In the genomic region with DNA sequence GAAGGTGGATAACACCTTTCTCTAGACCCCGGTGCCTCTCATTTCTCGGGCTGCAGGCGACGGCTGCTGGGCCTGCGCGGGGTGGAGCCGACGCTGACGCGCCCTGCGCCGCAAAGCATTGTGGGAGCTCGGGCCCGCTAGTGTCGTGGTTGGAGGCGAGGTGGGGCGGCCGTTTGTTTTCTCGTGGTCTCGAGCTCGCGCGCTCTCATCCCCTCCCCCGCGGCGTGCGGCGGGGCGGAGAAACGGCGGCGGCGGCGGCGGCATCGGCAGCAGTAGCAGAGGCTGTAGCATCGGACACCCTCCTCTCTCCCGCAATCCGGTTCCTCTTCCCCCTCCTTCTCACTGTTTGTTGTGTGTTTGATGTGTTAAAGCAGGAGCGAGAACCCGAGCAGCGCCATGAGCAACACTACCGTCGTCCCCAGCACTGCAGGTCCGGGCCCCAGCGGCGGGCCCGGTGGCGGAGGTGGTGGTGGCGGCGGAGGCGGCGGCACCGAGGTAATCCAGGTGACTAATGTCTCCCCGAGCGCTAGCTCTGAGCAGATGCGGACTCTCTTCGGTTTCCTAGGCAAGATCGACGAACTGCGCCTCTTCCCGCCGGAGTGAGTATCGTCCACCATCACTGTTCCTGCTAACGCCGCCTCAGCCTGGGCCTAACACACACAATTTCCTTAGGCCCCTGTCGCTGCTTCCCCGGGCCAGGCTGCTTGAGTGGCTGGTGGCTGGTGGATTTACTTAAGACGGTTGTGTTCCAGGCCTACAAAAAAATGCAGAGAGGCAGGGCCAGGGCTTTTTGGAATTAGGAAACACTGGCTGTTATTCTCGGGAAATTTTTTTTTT, we compare ENCODE assay signal across 1 cellular context.
TF ChIP-seq lines count a peak whose summit lies in the region.

A gene with protein sequence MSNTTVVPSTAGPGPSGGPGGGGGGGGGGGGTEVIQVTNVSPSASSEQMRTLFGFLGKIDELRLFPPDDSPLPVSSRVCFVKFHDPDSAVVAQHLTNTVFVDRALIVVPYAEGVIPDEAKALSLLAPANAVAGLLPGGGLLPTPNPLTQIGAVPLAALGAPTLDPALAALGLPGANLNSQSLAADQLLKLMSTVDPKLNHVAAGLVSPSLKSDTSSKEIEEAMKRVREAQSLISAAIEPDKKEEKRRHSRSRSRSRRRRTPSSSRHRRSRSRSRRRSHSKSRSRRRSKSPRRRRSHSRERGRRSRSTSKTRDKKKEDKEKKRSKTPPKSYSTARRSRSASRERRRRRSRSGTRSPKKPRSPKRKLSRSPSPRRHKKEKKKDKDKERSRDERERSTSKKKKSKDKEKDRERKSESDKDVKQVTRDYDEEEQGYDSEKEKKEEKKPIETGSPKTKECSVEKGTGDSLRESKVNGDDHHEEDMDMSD (plus strand): TSS at position 140 of the 837 bp plus-strand sequence. CDS start 257 bp downstream, at position 397.

TF ChIP-seq in H1, 55 proteins besides CTCF, POLR2A, EP300 and RAD21:
- TF ChIP-seq CTBP2 (IDR thresholded peaks at IDR 0.05; ENCODE audit: borderline replicate concordance, insufficient read depth, insufficient read length, low read length) (no peak), SRF (IDR thresholded peaks at IDR 0.05; ENCODE audit: low read depth, low read length) (no peak), TEAD4 (IDR thresholded peaks at IDR 0.05; ENCODE audit: low read depth, low read length) (no peak), SP4 (IDR thresholded peaks at IDR 0.05; ENCODE audit: low read length) (no peak), NRF1 (IDR thresholded peaks at IDR 0.05; ENCODE audit: low read depth, low read length) (peak; percentile 64), GTF2F1 (IDR thresholded peaks at IDR 0.05; ENCODE audit: borderline replicate concordance, low read depth, low read length) (no peak), RBBP5 (IDR thresholded peaks at IDR 0.05; ENCODE audit: borderline replicate concordance, low read depth, low read length) (peak; percentile 78), GABPA (IDR thresholded peaks at IDR 0.05; ENCODE audit: borderline replicate concordance, insufficient read depth, low read length) (no peak), TBP (IDR thresholded peaks at IDR 0.05; ENCODE audit: low read depth, low read length) (peak; percentile 80), JUN (IDR thresholded peaks at IDR 0.05; ENCODE audit: low read depth, low read length) (no peak), CHD2 (IDR thresholded peaks at IDR 0.05; ENCODE audit: low read length) (peak; percentile 52; the same call in 1 of the 2 replicates), RFX5 (IDR thresholded peaks at IDR 0.05; ENCODE audit: borderline replicate concordance, low read depth, low read length) (no peak), TAF7 (optimal IDR thresholded peaks at IDR 0.05; ENCODE audit: borderline replicate concordance, low read depth, low read length) (peak; percentile 90), POLR2AphosphoS5 (IDR thresholded peaks at IDR 0.05; ENCODE audit: low read depth, low read length) (peak; percentile 97), HDAC6 (IDR thresholded peaks at IDR 0.05; ENCODE audit: low read depth, low read length) (no peak), YY1 (IDR thresholded peaks at IDR 0.05; ENCODE audit: low read depth, low read length) (peak; percentile 62; the same call in 1 of the 2 replicates), BACH1 (IDR thresholded peaks at IDR 0.05; ENCODE audit: low read length) (peak; percentile 90), CBX8 (IDR thresholded peaks at IDR 0.05; ENCODE audit: borderline replicate concordance, low read depth, low read length) (no peak), EZH2 (IDR thresholded peaks at IDR 0.05; ENCODE audit: low read depth, low read length, severe bottlenecking) (no peak), HDAC2 (IDR thresholded peaks at IDR 0.05; ENCODE audit: borderline replicate concordance in 1 of 2, low read depth in 2 of 2, low read length in 2 of 2) (peak; percentile 51 to 85; a peak in 1 of 4 replicates), CEBPB (IDR thresholded peaks at IDR 0.05; ENCODE audit: low read depth, low read length) (no peak), SIN3A (conservative IDR thresholded peaks at IDR 0.05 in 1 of 2, IDR thresholded peaks at IDR 0.05 in 1 of 2; ENCODE audit: low read depth in 1 of 2, low read length in 2 of 2) (peak in 1 of 2 experiments; percentile 67; a peak in 1 of 4 replicates), NANOG (IDR thresholded peaks at IDR 0.05; ENCODE audit: insufficient read depth, low read depth, low read length, poor library complexity, severe bottlenecking) (no peak), PHF8 (conservative IDR thresholded peaks at IDR 0.05; ENCODE audit: low read depth, low read length) (peak; percentile 97), SAP30 (IDR thresholded peaks at IDR 0.05; ENCODE audit: insufficient read depth, insufficient replicate concordance, low read length) (no peak), KDM5A (IDR thresholded peaks at IDR 0.05; ENCODE audit: low read length) (no peak), RXRA (IDR thresholded peaks at IDR 0.05; ENCODE audit: insufficient read depth, low read depth, low read length) (no peak), ASH2L (IDR thresholded peaks at IDR 0.05; ENCODE audit: low read length) (peak; percentile 98), MAFK (IDR thresholded peaks at IDR 0.05; ENCODE audit: low read depth, low read length) (no peak), SP1 (IDR thresholded peaks at IDR 0.05; ENCODE audit: low read depth, low read length) (no peak), SUZ12 (IDR thresholded peaks at IDR 0.05; ENCODE audit: low read length) (no peak), TAF1 (IDR thresholded peaks at IDR 0.05; ENCODE audit: low read depth, low read length) (peak; percentile 92), SIX5 (IDR thresholded peaks at IDR 0.05; ENCODE audit: low read depth, low read length) (no peak), CBX5 (IDR thresholded peaks at IDR 0.05; ENCODE audit: low read depth, low read length) (no peak), BRCA1 (IDR thresholded peaks at IDR 0.05; ENCODE audit: low read depth, low read length) (no peak), CREB1 (IDR thresholded peaks at IDR 0.05) (peak; percentile 86), KDM4A (IDR thresholded peaks at IDR 0.05; ENCODE audit: low read depth, low read length, severe bottlenecking) (peak; percentile 19), FOSL1 (IDR thresholded peaks at IDR 0.05; ENCODE audit: insufficient read depth, low read depth, low read length) (0 out of 2 replicates have a peak, but pooled peaks have one; percentile 12), ZNF274 (IDR thresholded peaks at IDR 0.05; ENCODE audit: borderline replicate concordance, extremely low read depth, low read length) (no peak), EGR1 (IDR thresholded peaks at IDR 0.05; ENCODE audit: borderline replicate concordance, low read depth, low read length) (no peak)
- TF ChIP-seq, protein P1, sequence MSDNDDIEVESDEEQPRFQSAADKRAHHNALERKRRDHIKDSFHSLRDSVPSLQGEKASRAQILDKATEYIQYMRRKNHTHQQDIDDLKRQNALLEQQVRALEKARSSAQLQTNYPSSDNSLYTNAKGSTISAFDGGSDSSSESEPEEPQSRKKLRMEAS (IDR thresholded peaks at IDR 0.05), result peak; percentile 87
- TF ChIP-seq, protein P2, sequence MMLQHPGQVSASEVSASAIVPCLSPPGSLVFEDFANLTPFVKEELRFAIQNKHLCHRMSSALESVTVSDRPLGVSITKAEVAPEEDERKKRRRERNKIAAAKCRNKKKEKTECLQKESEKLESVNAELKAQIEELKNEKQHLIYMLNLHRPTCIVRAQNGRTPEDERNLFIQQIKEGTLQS (IDR thresholded peaks at IDR 0.05; ENCODE audit: insufficient read depth, low read depth, low read length), result no peak
- TF ChIP-seq, protein P3, sequence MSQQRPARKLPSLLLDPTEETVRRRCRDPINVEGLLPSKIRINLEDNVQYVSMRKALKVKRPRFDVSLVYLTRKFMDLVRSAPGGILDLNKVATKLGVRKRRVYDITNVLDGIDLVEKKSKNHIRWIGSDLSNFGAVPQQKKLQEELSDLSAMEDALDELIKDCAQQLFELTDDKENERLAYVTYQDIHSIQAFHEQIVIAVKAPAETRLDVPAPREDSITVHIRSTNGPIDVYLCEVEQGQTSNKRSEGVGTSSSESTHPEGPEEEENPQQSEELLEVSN (IDR thresholded peaks at IDR 0.05), result peak; percentile 40; the same call in 1 of the 2 replicates
- TF ChIP-seq, protein P4, sequence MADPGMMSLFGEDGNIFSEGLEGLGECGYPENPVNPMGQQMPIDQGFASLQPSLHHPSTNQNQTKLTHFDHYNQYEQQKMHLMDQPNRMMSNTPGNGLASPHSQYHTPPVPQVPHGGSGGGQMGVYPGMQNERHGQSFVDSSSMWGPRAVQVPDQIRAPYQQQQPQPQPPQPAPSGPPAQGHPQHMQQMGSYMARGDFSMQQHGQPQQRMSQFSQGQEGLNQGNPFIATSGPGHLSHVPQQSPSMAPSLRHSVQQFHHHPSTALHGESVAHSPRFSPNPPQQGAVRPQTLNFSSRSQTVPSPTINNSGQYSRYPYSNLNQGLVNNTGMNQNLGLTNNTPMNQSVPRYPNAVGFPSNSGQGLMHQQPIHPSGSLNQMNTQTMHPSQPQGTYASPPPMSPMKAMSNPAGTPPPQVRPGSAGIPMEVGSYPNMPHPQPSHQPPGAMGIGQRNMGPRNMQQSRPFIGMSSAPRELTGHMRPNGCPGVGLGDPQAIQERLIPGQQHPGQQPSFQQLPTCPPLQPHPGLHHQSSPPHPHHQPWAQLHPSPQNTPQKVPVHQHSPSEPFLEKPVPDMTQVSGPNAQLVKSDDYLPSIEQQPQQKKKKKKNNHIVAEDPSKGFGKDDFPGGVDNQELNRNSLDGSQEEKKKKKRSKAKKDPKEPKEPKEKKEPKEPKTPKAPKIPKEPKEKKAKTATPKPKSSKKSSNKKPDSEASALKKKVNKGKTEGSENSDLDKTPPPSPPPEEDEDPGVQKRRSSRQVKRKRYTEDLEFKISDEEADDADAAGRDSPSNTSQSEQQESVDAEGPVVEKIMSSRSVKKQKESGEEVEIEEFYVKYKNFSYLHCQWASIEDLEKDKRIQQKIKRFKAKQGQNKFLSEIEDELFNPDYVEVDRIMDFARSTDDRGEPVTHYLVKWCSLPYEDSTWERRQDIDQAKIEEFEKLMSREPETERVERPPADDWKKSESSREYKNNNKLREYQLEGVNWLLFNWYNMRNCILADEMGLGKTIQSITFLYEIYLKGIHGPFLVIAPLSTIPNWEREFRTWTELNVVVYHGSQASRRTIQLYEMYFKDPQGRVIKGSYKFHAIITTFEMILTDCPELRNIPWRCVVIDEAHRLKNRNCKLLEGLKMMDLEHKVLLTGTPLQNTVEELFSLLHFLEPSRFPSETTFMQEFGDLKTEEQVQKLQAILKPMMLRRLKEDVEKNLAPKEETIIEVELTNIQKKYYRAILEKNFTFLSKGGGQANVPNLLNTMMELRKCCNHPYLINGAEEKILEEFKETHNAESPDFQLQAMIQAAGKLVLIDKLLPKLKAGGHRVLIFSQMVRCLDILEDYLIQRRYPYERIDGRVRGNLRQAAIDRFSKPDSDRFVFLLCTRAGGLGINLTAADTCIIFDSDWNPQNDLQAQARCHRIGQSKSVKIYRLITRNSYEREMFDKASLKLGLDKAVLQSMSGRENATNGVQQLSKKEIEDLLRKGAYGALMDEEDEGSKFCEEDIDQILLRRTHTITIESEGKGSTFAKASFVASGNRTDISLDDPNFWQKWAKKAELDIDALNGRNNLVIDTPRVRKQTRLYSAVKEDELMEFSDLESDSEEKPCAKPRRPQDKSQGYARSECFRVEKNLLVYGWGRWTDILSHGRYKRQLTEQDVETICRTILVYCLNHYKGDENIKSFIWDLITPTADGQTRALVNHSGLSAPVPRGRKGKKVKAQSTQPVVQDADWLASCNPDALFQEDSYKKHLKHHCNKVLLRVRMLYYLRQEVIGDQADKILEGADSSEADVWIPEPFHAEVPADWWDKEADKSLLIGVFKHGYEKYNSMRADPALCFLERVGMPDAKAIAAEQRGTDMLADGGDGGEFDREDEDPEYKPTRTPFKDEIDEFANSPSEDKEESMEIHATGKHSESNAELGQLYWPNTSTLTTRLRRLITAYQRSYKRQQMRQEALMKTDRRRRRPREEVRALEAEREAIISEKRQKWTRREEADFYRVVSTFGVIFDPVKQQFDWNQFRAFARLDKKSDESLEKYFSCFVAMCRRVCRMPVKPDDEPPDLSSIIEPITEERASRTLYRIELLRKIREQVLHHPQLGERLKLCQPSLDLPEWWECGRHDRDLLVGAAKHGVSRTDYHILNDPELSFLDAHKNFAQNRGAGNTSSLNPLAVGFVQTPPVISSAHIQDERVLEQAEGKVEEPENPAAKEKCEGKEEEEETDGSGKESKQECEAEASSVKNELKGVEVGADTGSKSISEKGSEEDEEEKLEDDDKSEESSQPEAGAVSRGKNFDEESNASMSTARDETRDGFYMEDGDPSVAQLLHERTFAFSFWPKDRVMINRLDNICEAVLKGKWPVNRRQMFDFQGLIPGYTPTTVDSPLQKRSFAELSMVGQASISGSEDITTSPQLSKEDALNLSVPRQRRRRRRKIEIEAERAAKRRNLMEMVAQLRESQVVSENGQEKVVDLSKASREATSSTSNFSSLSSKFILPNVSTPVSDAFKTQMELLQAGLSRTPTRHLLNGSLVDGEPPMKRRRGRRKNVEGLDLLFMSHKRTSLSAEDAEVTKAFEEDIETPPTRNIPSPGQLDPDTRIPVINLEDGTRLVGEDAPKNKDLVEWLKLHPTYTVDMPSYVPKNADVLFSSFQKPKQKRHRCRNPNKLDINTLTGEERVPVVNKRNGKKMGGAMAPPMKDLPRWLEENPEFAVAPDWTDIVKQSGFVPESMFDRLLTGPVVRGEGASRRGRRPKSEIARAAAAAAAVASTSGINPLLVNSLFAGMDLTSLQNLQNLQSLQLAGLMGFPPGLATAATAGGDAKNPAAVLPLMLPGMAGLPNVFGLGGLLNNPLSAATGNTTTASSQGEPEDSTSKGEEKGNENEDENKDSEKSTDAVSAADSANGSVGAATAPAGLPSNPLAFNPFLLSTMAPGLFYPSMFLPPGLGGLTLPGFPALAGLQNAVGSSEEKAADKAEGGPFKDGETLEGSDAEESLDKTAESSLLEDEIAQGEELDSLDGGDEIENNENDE (IDR thresholded peaks at IDR 0.05; ENCODE audit: insufficient replicate concordance, low read length), result no peak
- TF ChIP-seq, protein P5, sequence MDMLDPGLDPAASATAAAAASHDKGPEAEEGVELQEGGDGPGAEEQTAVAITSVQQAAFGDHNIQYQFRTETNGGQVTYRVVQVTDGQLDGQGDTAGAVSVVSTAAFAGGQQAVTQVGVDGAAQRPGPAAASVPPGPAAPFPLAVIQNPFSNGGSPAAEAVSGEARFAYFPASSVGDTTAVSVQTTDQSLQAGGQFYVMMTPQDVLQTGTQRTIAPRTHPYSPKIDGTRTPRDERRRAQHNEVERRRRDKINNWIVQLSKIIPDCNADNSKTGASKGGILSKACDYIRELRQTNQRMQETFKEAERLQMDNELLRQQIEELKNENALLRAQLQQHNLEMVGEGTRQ (IDR thresholded peaks at IDR 0.05; ENCODE audit: low read length), result no peak
- TF ChIP-seq, protein P6, sequence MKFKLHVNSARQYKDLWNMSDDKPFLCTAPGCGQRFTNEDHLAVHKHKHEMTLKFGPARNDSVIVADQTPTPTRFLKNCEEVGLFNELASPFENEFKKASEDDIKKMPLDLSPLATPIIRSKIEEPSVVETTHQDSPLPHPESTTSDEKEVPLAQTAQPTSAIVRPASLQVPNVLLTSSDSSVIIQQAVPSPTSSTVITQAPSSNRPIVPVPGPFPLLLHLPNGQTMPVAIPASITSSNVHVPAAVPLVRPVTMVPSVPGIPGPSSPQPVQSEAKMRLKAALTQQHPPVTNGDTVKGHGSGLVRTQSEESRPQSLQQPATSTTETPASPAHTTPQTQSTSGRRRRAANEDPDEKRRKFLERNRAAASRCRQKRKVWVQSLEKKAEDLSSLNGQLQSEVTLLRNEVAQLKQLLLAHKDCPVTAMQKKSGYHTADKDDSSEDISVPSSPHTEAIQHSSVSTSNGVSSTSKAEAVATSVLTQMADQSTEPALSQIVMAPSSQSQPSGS (IDR thresholded peaks at IDR 0.05; ENCODE audit: low read length), result 0 out of 2 replicates have a peak, but pooled peaks have one; percentile 38
TF ChIP-seq in H1: peak in this region for 19.
